In genomic region chr5:122680623-122681350, GRCh38 we compare ENCODE assay signal across 17 cellular contexts.
"Had no signal": no experiment of that assay in that cellular context is flagged by ENCODE, and none has a peak within 500 bp of the region (broad histone marks: within the 10 kb centered on the region; RNA-seq: fewer than 3 reads in every experiment).

No MANE protein-coding gene starts in this region.

- H3K4me3 ChIP-seq: left lung, thyroid gland, uterus had no signal

- H3K36me3 Mint-ChIP-seq: activated CD4-positive, alpha-beta memory T cell treated with anti-CD3 and anti-CD28 coated beads for 36 hours; activated CD8-positive, alpha-beta memory T cell treated with anti-CD3 and anti-CD28 coated beads, Interleukin-2, amount 10 ng/mL, durations not matched to agents 7 days and 5 days; natural killer cell treated with Interleukin-12 subunit alpha and Interleukin-12 subunit beta and Interleukin-15 and Interleukin-18, amount 100 ng/mL, for 72 hours; stimulated activated memory B cell treated with anti-CD40 and anti-IgM and Interleukin-4, amounts not matched to agents 10 μg/mL and 1 μg/mL and 100 μg/mL, for 72 hours had no signal

- H3K4me3 Mint-ChIP-seq: activated CD4-positive, alpha-beta memory T cell treated with anti-CD3 and anti-CD28 coated beads for 36 hours; activated CD4-positive, alpha-beta T cell treated with anti-CD3 and anti-CD28 coated beads for 36 hours; activated CD8-positive, alpha-beta memory T cell treated with anti-CD3 and anti-CD28 coated beads, Interleukin-2, amount 10 ng/mL, durations not matched to agents 7 days and 5 days; natural killer cell treated with Interleukin-12 subunit alpha and Interleukin-12 subunit beta and Interleukin-15 and Interleukin-18, amount 100 ng/mL, for 72 hours; stimulated activated memory B cell treated with anti-CD40 and anti-IgM and Interleukin-4, amounts not matched to agents 10 μg/mL and 1 μg/mL and 100 μg/mL, for 72 hours had no signal

- H3K9me3 ChIP-seq: left lung, thyroid gland, uterus had no signal

- H3K27ac Mint-ChIP-seq: activated CD4-positive, alpha-beta memory T cell treated with anti-CD3 and anti-CD28 coated beads for 36 hours; activated CD4-positive, alpha-beta T cell treated with anti-CD3 and anti-CD28 coated beads for 36 hours; activated CD8-positive, alpha-beta memory T cell treated with anti-CD3 and anti-CD28 coated beads, Interleukin-2, amount 10 ng/mL, durations not matched to agents 7 days and 5 days; activated T-helper 2 cell treated with anti-CD3 and anti-CD28 coated beads, Interferon-gamma antibody, Interleukin-2, Interleukin-4, amounts not matched to agents 10 μg/mL and 5 μg/mL and 100 μg/mL, durations not matched to agents 14 hours and 24 hours and 36 hours; natural killer cell treated with Interleukin-12 subunit alpha and Interleukin-12 subunit beta and Interleukin-15 and Interleukin-18, amount 100 ng/mL, for 72 hours; stimulated activated memory B cell treated with anti-CD40 and anti-IgM and Interleukin-4, amounts not matched to agents 10 μg/mL and 1 μg/mL and 100 μg/mL, for 72 hours had no signal

- H3K27me3 Mint-ChIP-seq: stimulated activated memory B cell treated with anti-CD40 and anti-IgM and Interleukin-4, amounts not matched to agents 10 μg/mL and 1 μg/mL and 100 μg/mL, for 72 hours had no signal

- H3K9me3 Mint-ChIP-seq: activated CD4-positive, alpha-beta memory T cell treated with anti-CD3 and anti-CD28 coated beads for 36 hours; activated T-helper 2 cell treated with anti-CD3 and anti-CD28 coated beads, Interferon-gamma antibody, Interleukin-2, Interleukin-4, amounts not matched to agents 10 μg/mL and 5 μg/mL and 100 μg/mL, durations not matched to agents 14 hours and 24 hours and 36 hours; stimulated activated memory B cell treated with anti-CD40 and anti-IgM and Interleukin-4, amounts not matched to agents 10 μg/mL and 1 μg/mL and 100 μg/mL, for 72 hours had no signal

- ATAC-seq: activated CD4-positive, alpha-beta T cell treated with anti-CD3 and anti-CD28 coated beads for 36 hours; activated CD8-positive, alpha-beta memory T cell treated with anti-CD3 and anti-CD28 coated beads, Interleukin-2, amount 10 ng/mL, durations not matched to agents 7 days and 5 days; left lung; natural killer cell treated with Interleukin-12 subunit alpha and Interleukin-12 subunit beta and Interleukin-15 and Interleukin-18, amount 100 ng/mL, for 72 hours; stimulated activated memory B cell treated with anti-CD40 and anti-IgM and Interleukin-4, amounts not matched to agents 10 μg/mL and 1 μg/mL and 100 μg/mL, for 72 hours had no signal

- H3K27me3 ChIP-seq: left lung, thyroid gland, uterus had no signal

- H3K4me1 ChIP-seq: left lung, thyroid gland, uterus had no signal

- FAIRE-seq: astrocyte had no signal

- H3K4me1 Mint-ChIP-seq: activated CD4-positive, alpha-beta T cell treated with anti-CD3 and anti-CD28 coated beads for 36 hours; activated CD8-positive, alpha-beta memory T cell treated with anti-CD3 and anti-CD28 coated beads, Interleukin-2, amount 10 ng/mL, durations not matched to agents 7 days and 5 days had no signal

- DNase-seq: activated CD4-positive, alpha-beta memory T cell treated with anti-CD3 and anti-CD28 coated beads for 36 hours; activated CD4-positive, alpha-beta T cell treated with anti-CD3 and anti-CD28 coated beads for 36 hours; activated CD8-positive, alpha-beta memory T cell treated with anti-CD3 and anti-CD28 coated beads, Interleukin-2, amount 10 ng/mL, durations not matched to agents 7 days and 5 days; activated naive CD4-positive, alpha-beta T cell treated with anti-CD3 and anti-CD28 coated beads, Interleukin-2, amount 50 U/mL, for 16 hours; activated T-cell treated with anti-CD3 and anti-CD28 coated beads, Interleukin-2, amount 50 U/mL, for 1 hour; islet precursor cell; left lung; occipital lobe; stimulated activated CD4-positive, alpha-beta T cell treated with anti-CD3 and anti-CD28 coated beads, Interleukin-2, amount 100 ng/mL, for 48 hours; T1000; thyroid gland; uterus had no signal

- H3K27ac ChIP-seq: left lung, thyroid gland, uterus, VCaP had no signal

- H3K36me3 ChIP-seq: left lung, thyroid gland, uterus had no signal
